ENCODE assay signal across 10 cellular contexts in genomic region chr4:48127231-48127881, GRCh38. TPM values are rescaled to one million over a fixed set of nuclear protein-coding genes. Genes with fewer than 3 reads are reported as not detected.
DNase-seq lines count a peak whose midpoint lies in the region; ATAC-seq, FAIRE-seq and TF ChIP-seq lines count a peak whose summit lies in the region.
"Had no signal": no experiment of that assay in that cellular context is flagged by ENCODE, and none has a peak within 500 bp of the region (broad histone marks: within the 10 kb centered on the region; RNA-seq: fewer than 3 reads in every experiment).

No MANE protein-coding gene starts in this region.

- no peak for TF ChIP-seq RAD21 in A549 (conservative IDR thresholded peaks at IDR 0.05 in 1 of 2, IDR thresholded peaks at IDR 0.05 in 1 of 2)

- H3K4me1 Mint-ChIP-seq in activated CD8-positive, alpha-beta T cell treated with anti-CD3 and anti-CD28 coated beads, Interleukin-2, amount 10 ng/mL, durations not matched to agents 7 days and 5 days (ENCODE audit: low read depth), result peaks cover 85% of the 10 kb centered on the region

- H3K4me1 ChIP-seq in A549, result peaks cover 21% of the 10 kb centered on the region

- TF ChIP-seq EP300 in A549 (IDR thresholded peaks at IDR 0.05), result no peak

- H3K27ac ChIP-seq in A549, result peak overlapping the region in 1 of 2 experiments; percentile 54; a peak in 2 of 6 replicates

- peaks cover 72% of the 10 kb centered on the region for H3K36me3 Mint-ChIP-seq in activated CD8-positive, alpha-beta T cell treated with anti-CD3 and anti-CD28 coated beads, Interleukin-2, amount 10 ng/mL, durations not matched to agents 7 days and 5 days (ENCODE audit: low read depth)

- POLR2A ChIA-PET in A549 (lab: Yijun Ruan, JAX), result interaction anchor here (1.1 kb wide), 1 partner anchor 40 kb away, joined by 3 read pairs; no protein-coding TSS in a partner anchor
- POLR2A ChIA-PET in activated CD8-positive, alpha-beta T cell treated with anti-CD3 and anti-CD28 coated beads, Interleukin-2, amount 10 ng/mL, durations not matched to agents 7 days and 5 days (lab: Charles Lee), result interaction anchor here (1.0 to 5.7 kb wide), 2 partner anchors 12 to 147 kb away, joined by 3 to 149 read pairs; no protein-coding TSS in a partner anchor

- DNase-seq in A549 (ENCODE audit: low read depth in 1 of 2, low spot score in 1 of 2) (no peak), left kidney (ENCODE audit: low read depth, low spot score) (peak; percentile 15), cerebellar nuclear complex (lab: John Stamatoyannopoulos, UW) (no peak)
- no peak for DNase-seq in activated CD8-positive, alpha-beta T cell treated with anti-CD3 and anti-CD28 coated beads, Interleukin-2, amount 10 ng/mL, durations not matched to agents 7 days and 5 days
- DNase-seq in activated effector memory CD4-positive, alpha-beta T cell treated with anti-CD3 and anti-CD28 coated beads, Interleukin-2, amount 50 U/mL, for 16 hours, result no peak
- DNase-seq: NCI-H2171 treated with DMSO at 0.1 percent for 48 hours had no signal

- no peak for TF ChIP-seq CTCF in A549 (IDR thresholded peaks at IDR 0.05)

- H3K9me3 ChIP-seq in A549, result no peaks in the 10 kb centered on the region

- H3K4me3 ChIP-seq in A549, result no peak overlapping the region

- H3K9me3 Mint-ChIP-seq in activated CD8-positive, alpha-beta T cell treated with anti-CD3 and anti-CD28 coated beads, Interleukin-2, amount 10 ng/mL, durations not matched to agents 7 days and 5 days (ENCODE audit: insufficient read depth), result no peaks in the 10 kb centered on the region

- no peak for FAIRE-seq in A549 (lab: Jason Lieb, UNC)
- FAIRE-seq: G401.6 had no signal

- TF ChIP-seq POLR2A in A549 (IDR thresholded peaks at IDR 0.05; ENCODE audit: low read length), result no peak

- peak overlapping the region; percentile 90 for H3K4me3 Mint-ChIP-seq in activated CD8-positive, alpha-beta T cell treated with anti-CD3 and anti-CD28 coated beads, Interleukin-2, amount 10 ng/mL, durations not matched to agents 7 days and 5 days

- WGBS in A549 (ENCODE audit: missing lambda C conversion rate), result 6% methylated on average over 7 of the region's 7 CpGs

- CTCF ChIA-PET in A549 (lab: Yijun Ruan, JAX), result interaction anchor here (0.5 to 3.7 kb wide), 16 partner anchors 10 to 419 kb away, joined by 3 to 24 read pairs (median 3); no protein-coding TSS in a partner anchor
- CTCF ChIA-PET in activated CD8-positive, alpha-beta T cell treated with anti-CD3 and anti-CD28 coated beads, Interleukin-2, amount 10 ng/mL, durations not matched to agents 7 days and 5 days (lab: Charles Lee), result interaction anchor here (0.6 to 10.5 kb wide), 15 partner anchors 11 to 418 kb away, joined by 3 to 284 read pairs (median 6); no protein-coding TSS in a partner anchor

- ATAC-seq in A549 (no peak), HG02759 (IDR thresholded peaks at IDR 0.05; ENCODE audit: unreplicated experiment) (peak; percentile 7), HG02840 (IDR thresholded peaks at IDR 0.05; ENCODE audit: low FRiP score, unreplicated experiment) (no peak), HG02973 (IDR thresholded peaks at IDR 0.05; ENCODE audit: unreplicated experiment) (no peak)
- no peak for ATAC-seq in activated CD8-positive, alpha-beta T cell treated with anti-CD3 and anti-CD28 coated beads, Interleukin-2, amount 10 ng/mL, durations not matched to agents 7 days and 5 days

- H3K27me3 Mint-ChIP-seq in activated CD8-positive, alpha-beta T cell treated with anti-CD3 and anti-CD28 coated beads, Interleukin-2, amount 10 ng/mL, durations not matched to agents 7 days and 5 days (ENCODE audit: low read depth), result no peaks in the 10 kb centered on the region

- peak overlapping the region; percentile 82 for H3K4me2 ChIP-seq in A549

- H3K27ac Mint-ChIP-seq in activated CD8-positive, alpha-beta T cell treated with anti-CD3 and anti-CD28 coated beads, Interleukin-2, amount 10 ng/mL, durations not matched to agents 7 days and 5 days, result peak overlapping the region; percentile 92

TF ChIP-seq in A549, 52 proteins besides CTCF, POLR2A, EP300 and RAD21:
- TF ChIP-seq TFCP2L1 (CRISPR knock-in tag; IDR thresholded peaks at IDR 0.05), result no peak

RNA-seq across cellular contexts. Expression of gene TXK, which starts 6.7 kb away (rescaled TPM):
- 0.13 and 0.14 TPM in 2 replicates for polyA plus RNA-seq in A549 (2011; rRNA removed)
- polyA plus RNA-seq in A549 (2012; cell fraction: cytosol; rRNA removed), result 0.03 and 0.05 TPM in 2 replicates
- polyA plus RNA-seq in A549 (2012; cell fraction: nucleus; rRNA removed), result 0.08 and 0.38 TPM in 2 replicates
- 0.06 to 0.22 TPM (median 0.13 TPM) in 3 replicates for polyA plus RNA-seq in A549 (2017; fragmentation: RNase III; extraction: RNeasy Plus Mini Kit Qiagen cat#74134 plus additional on column Dnase treatment)
- 0.17 TPM in 1 of 2 replicates, not detected in the other for polyA minus RNA-seq in A549 (2011; rRNA and poly(A)+ RNA removed)
- total RNA-seq in activated CD8-positive, alpha-beta T cell treated with anti-CD3 and anti-CD28 coated beads, Interleukin-2, amount 10 ng/mL, durations not matched to agents 7 days and 5 days, result 10 to 100 TPM; 60.6 to 63.6 TPM
